ENCODE assay signal across 1 cellular context in the genomic region with DNA sequence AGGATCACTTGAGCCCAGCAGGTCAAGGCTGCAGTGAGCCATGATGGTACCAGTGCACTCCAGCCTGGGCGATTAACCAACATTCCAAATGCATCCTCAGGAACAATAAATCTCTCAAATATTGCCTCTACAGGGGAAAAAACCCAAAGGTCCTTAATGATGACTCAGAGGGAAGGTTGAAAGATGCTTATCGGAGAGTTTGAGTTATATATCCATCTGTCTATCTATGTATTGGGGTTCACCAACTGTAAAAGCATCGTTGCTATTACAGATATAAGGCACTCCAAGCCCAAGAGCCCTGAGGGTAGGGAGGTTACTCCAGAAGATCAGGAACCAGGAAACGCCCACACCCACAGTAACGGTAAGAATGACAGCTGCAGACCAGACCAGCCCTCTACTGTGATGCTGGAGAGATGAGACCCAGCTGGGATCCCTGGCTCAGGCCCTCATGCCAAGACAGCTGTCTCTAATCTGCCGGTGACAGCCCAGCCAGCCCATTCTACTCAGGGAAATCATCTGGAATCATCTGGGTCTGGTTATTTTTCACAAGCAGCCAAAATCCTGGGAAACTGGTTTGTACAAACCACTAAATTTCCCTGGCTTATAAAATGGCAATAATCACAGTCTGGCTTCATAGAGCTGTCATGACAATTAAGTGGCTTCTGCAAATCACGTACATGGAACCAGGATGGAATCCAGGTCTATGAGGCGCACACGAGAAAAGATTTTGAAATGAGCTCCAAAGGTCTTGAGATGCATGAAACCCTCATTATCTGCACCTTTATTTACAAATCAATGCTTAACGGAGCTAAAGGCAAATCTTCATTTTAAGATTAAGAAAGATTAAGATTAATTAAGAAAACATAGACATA.
TF ChIP-seq lines count a peak whose summit lies in the region.

No MANE protein-coding gene starts in this region.

TF ChIP-seq in GM23338, 12 proteins besides CTCF, POLR2A, EP300 and RAD21 (continued from another document):
- no peak for TF ChIP-seq REST (IDR thresholded peaks at IDR 0.05; ENCODE audit: unreplicated experiment)
- no peak for TF ChIP-seq EZH2 (IDR thresholded peaks at IDR 0.05; ENCODE audit: low read depth, unreplicated experiment)
- TF ChIP-seq JUNB (IDR thresholded peaks at IDR 0.05; ENCODE audit: unreplicated experiment): no peak
- TF ChIP-seq NANOG (IDR thresholded peaks at IDR 0.05; ENCODE audit: borderline replicate concordance): no peak
- TF ChIP-seq ZNF114 (CRISPR knock-in tag; IDR thresholded peaks at IDR 0.05): no peak
- TF ChIP-seq CREB1 (CRISPR knock-in tag; IDR thresholded peaks at IDR 0.05; ENCODE audit: low read depth): no peak
- no peak for TF ChIP-seq POLR2AphosphoS5 (IDR thresholded peaks at IDR 0.05; ENCODE audit: low read depth)
- TF ChIP-seq ZNF331 (CRISPR knock-in tag; IDR thresholded peaks at IDR 0.05; ENCODE audit: low read depth): no peak
- no peak for TF ChIP-seq EZH2phosphoT487 (IDR thresholded peaks at IDR 0.05; ENCODE audit: unreplicated experiment)
- TF ChIP-seq ZNF462 (CRISPR knock-in tag; IDR thresholded peaks at IDR 0.05): no peak
- no peak for TF ChIP-seq ETS1 (IDR thresholded peaks at IDR 0.05)
